ENCODE assay signal across 17 cellular contexts in the genomic region with DNA sequence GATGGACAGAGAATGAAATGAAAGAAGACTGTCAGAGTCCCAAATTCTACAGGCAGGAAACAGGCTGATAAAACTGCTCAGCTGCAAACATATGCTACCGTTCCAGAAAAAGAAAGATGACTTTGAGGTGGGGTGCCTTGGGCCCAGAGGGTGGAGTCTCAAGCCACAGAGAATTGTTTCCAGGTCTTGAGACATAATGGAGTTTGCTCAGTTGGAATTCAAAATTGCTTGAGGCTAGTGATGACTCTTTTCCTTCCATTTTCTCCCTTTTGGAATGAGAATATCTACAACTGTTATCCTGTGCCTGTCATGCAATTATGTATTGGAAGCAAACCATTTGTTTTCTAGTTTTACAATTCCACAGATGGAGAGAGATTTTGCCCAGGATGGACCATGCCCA.
"Had no signal": no experiment of that assay in that cellular context is flagged by ENCODE, and none has a peak within 500 bp of the region (broad histone marks: within the 10 kb centered on the region; RNA-seq: fewer than 3 reads in every experiment).

No MANE protein-coding gene starts in this region.

- H3K36me3 ChIP-seq: heart left ventricle, sigmoid colon, suprapubic skin, upper lobe of left lung had no signal

- H3K27ac ChIP-seq: heart left ventricle, sigmoid colon, suprapubic skin, upper lobe of left lung had no signal

- H3K9me3 ChIP-seq: sigmoid colon, suprapubic skin, upper lobe of left lung had no signal

- ATAC-seq: activated T-helper 17 cell treated with anti-CD3 and anti-CD28 coated beads, Interleukin-2, amount 50 U/mL, for 72 hours; effector memory CD8-positive, alpha-beta T cell; heart left ventricle; stimulated activated naive CD8-positive, alpha-beta T cell treated with anti-CD3 and anti-CD28 coated beads, Interleukin-15, Interleukin-2, amounts not matched to agents 100 U/mL and 50 U/mL, for 24 hours had no signal

- H3K4me3 ChIP-seq: heart left ventricle, sigmoid colon, suprapubic skin, upper lobe of left lung had no signal

- H3K27me3 ChIP-seq: heart left ventricle, sigmoid colon, suprapubic skin, upper lobe of left lung had no signal

- H3K4me1 ChIP-seq: heart left ventricle, sigmoid colon, suprapubic skin, upper lobe of left lung had no signal

- DNase-seq: activated CD4-positive, alpha-beta T cell treated with anti-CD3 and anti-CD28 coated beads, Interleukin-2, amount 50 U/mL, for 1 hour; activated CD4-positive, CD25-positive, alpha-beta regulatory T cell; activated T-cell treated with anti-CD3 and anti-CD28 coated beads for 4 hours; amniotic stem cell; cerebellar nuclear complex; effector memory CD8-positive, alpha-beta T cell; erythroblast; heart left ventricle; sigmoid colon; stimulated activated CD4-positive, alpha-beta T cell treated with anti-CD3 and anti-CD28 coated beads, Interleukin-12 subunit alpha, Interleukin-12 subunit beta, amount 100 ng/mL, for 4 hours; stimulated activated CD4-positive, alpha-beta T cell treated with anti-CD3 and anti-CD28 coated beads, Interleukin-4, amount 100 ng/mL, for 1 hour; stimulated activated CD8-positive, alpha-beta memory T cell treated with anti-CD3 and anti-CD28 coated beads, Interleukin-4, amount 100 ng/mL, for 48 hours; stimulated activated naive CD8-positive, alpha-beta T cell treated with anti-CD3 and anti-CD28 coated beads, Interleukin-15, Interleukin-2, amounts not matched to agents 100 U/mL and 50 U/mL, for 24 hours; T-helper 2 cell; upper lobe of left lung had no signal
